ENCODE assay signal across 8 cellular contexts in genomic region chrX:30652527-30653414, GRCh38. TPM values are rescaled to one million over a fixed set of nuclear protein-coding genes. Genes with fewer than 3 reads are reported as not detected.
A peak's percentile ranks its signal among the peaks of the same experiment; 100 is the strongest.
DNase-seq lines count a peak whose midpoint lies in the region; ATAC-seq and TF ChIP-seq lines count a peak whose summit lies in the region.

No MANE protein-coding gene starts in this region.

- CTCF ChIA-PET in activated B cell treated with CpG ODN at 0.5 μM for 24 hours (lab: Charles Lee), result no interaction called here

- H3K27ac Mint-ChIP-seq in activated B cell treated with CpG ODN at 0.5 μM for 24 hours, result peak overlapping the region; percentile 96

- H3K36me3 Mint-ChIP-seq in activated B cell treated with CpG ODN at 0.5 μM for 24 hours (ENCODE audit: low read depth), result no peaks in the 10 kb centered on the region

- POLR2A ChIA-PET in activated B cell treated with CpG ODN at 0.5 μM for 24 hours (lab: Charles Lee), result interaction anchor here (0.6 to 2.3 kb wide), 10 partner anchors 19 to 237 kb away, joined by 3 to 22 read pairs (median 6); partner anchors contain the start of genes TAB3 and TASL

- H3K9me3 Mint-ChIP-seq in activated B cell treated with CpG ODN at 0.5 μM for 24 hours, result no peaks in the 10 kb centered on the region

- peak overlapping the region; percentile 76 for H3K27ac ChIP-seq in caudate nucleus (ENCODE audit: low read depth, low read length)

- peak; percentile 83 for ATAC-seq in GM19023 (IDR thresholded peaks at IDR 0.05; ENCODE audit: unreplicated experiment)
- peak; percentile 84 for ATAC-seq in HG03175 (IDR thresholded peaks at IDR 0.05; ENCODE audit: unreplicated experiment)
- peak; percentile 84 for ATAC-seq in activated B cell treated with CpG ODN at 0.5 μM for 24 hours (ENCODE audit: low read depth)

- intact Hi-C loops in activated B cell treated with CpG ODN at 0.5 μM for 24 hours (cut with micrococcal nuclease), result loop anchor here (1.0 to 5.0 kb wide), 6 partner anchors 56 to 237 kb away; partner anchors contain the start of genes TAB3 and TASL

- H3K4me1 Mint-ChIP-seq in activated B cell treated with CpG ODN at 0.5 μM for 24 hours, result peaks cover 49% of the 10 kb centered on the region

- H3K4me3 ChIP-seq in AG09309 (ENCODE audit: control insufficient read depth, low read depth, low read length), result peak overlapping the region; percentile 80

- no peak for TF ChIP-seq CTCF in AG09309 (IDR thresholded peaks at IDR 0.05; ENCODE audit: control insufficient read depth, insufficient read depth, low read depth, low read length, missing control alignments)
- no peak for TF ChIP-seq CTCF in activated B cell treated with CpG ODN at 0.5 μM for 24 hours (IDR thresholded peaks at IDR 0.05)

- H3K27me3 Mint-ChIP-seq in activated B cell treated with CpG ODN at 0.5 μM for 24 hours, result no peaks in the 10 kb centered on the region

- DNase-seq in AG09309 (ENCODE audit: low read depth) (peak; percentile 61), NCI-H226 (peak; percentile 80), activated B cell treated with CpG ODN at 0.5 μM for 24 hours (peak; percentile 87), caudate nucleus (lab: John Stamatoyannopoulos, UW) (peak; percentile 34 to 96 (median 90)), islet precursor cell (peak; percentile 96)
- DNase-seq in stimulated activated CD4-positive, alpha-beta T cell treated with anti-CD3 and anti-CD28 coated beads, Interleukin-12 subunit alpha, Interleukin-12 subunit beta, amount 100 ng/mL, for 24 hours (ENCODE audit: low read depth in 2 of 2), result peak; percentile 73 to 87

- H3K4me3 Mint-ChIP-seq in activated B cell treated with CpG ODN at 0.5 μM for 24 hours, result peak overlapping the region; percentile 90

RNA-seq across cellular contexts. Expression of gene GK, which starts 0.5 kb away (rescaled TPM):
- total RNA-seq in activated B cell treated with CpG ODN at 0.5 μM for 24 hours, result 15.1 and 16.5 TPM in 2 replicates

Comparison
In these comparisons a context has a peak if more than half of its experiments do, and no peak if none do; other contexts are left out.
1. Peak in every context shown above with its lines: DNase-seq, ATAC-seq, H3K4me3 ChIP-seq and H3K27ac ChIP-seq.